23 cellular contexts compared by ENCODE assay signal in the genomic region with DNA sequence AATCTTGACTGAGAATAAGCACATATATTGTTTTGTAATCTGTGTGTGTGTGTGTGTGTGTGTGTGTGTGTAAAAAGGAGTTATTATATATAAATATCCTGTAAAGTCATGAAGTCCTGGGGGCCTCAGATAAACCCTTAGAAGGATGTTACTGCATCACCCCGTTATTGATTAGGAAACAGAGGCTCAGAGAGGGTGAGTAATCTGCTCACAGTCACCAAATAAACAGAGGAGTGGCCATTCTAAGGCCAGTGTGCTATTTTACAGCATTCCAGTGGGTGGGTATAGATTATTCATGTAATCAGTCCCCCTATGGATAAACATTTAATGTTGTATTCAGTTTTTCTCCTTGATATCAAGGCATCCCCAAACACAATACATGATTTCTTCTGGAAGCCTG.
DNase-seq lines count a peak whose midpoint lies in the region; ATAC-seq, FAIRE-seq and TF ChIP-seq lines count a peak whose summit lies in the region.
"Had no signal": no experiment of that assay in that cellular context is flagged by ENCODE, and none has a peak within 500 bp of the region (broad histone marks: within the 10 kb centered on the region; RNA-seq: fewer than 3 reads in every experiment).

No MANE protein-coding gene starts in this region.

- no peak overlapping the region for H3K27ac ChIP-seq in GM23248
- H3K27ac ChIP-seq in K562 (ENCODE audit: extremely low read depth, low read depth, low read length), result no peak overlapping the region
- peak overlapping the region; percentile 36 for H3K27ac ChIP-seq in hepatocyte
- H3K27ac ChIP-seq in heart right ventricle, result no peak overlapping the region
- no peak overlapping the region for H3K27ac ChIP-seq in gastroesophageal sphincter
- H3K27ac ChIP-seq: C4-2B, SK-N-MC had no signal

- H3K4me3 ChIP-seq in GM23248, result no peak overlapping the region
- no peak overlapping the region for H3K4me3 ChIP-seq in K562
- no peak overlapping the region for H3K4me3 ChIP-seq in hepatocyte
- no peak overlapping the region for H3K4me3 ChIP-seq in skeletal muscle satellite cell (ENCODE audit: low read length)
- H3K4me3 ChIP-seq in heart right ventricle, result no peak overlapping the region
- no peak overlapping the region for H3K4me3 ChIP-seq in gastroesophageal sphincter
- H3K4me3 ChIP-seq: SK-N-MC had no signal

- H3K9me1 ChIP-seq in K562 (ENCODE audit: control insufficient read depth, insufficient read depth, low read length), result no peaks in the 10 kb centered on the region

- no peak for TF ChIP-seq POLR2A in K562 (conservative IDR thresholded peaks at IDR 0.05)
- no peak for TF ChIP-seq POLR2A in gastroesophageal sphincter (IDR thresholded peaks at IDR 0.05)

- intact Hi-C loops in K562 (cut with micrococcal nuclease), result loop anchor here (1.0 to 10.0 kb wide), 7 partner anchors 20 to 1448 kb away; a partner anchor contains a TSS
- intact Hi-C loops in heart right ventricle (cut with DNase I), result loop anchor here in 9 of 10 donors (5.0 to 10.0 kb wide), 9 partner anchors 168 to 1450 kb away; no protein-coding TSS in a partner anchor

- H3K9me3 ChIP-seq in GM23248 (ENCODE audit: low read depth) (no peaks in the 10 kb centered on the region), K562 (replicated peaks; ENCODE audit: control insufficient read depth, insufficient read depth, low read depth, low read length) (no peaks in the 10 kb centered on the region), hepatocyte (ENCODE audit: low read depth) (no peaks in the 10 kb centered on the region), skeletal muscle satellite cell (replicated peaks; ENCODE audit: low read length) (no peaks in the 10 kb centered on the region), heart right ventricle (no peaks in the 10 kb centered on the region), gastroesophageal sphincter (no peaks in the 10 kb centered on the region)
- H3K9me3 ChIP-seq: Caco-2 had no signal

- H3K9ac ChIP-seq in GM23248 (no peak overlapping the region), K562 (ENCODE audit: insufficient read depth in 1 of 2, low read depth in 2 of 2, low read length in 2 of 2) (no peak overlapping the region), skeletal muscle satellite cell (ENCODE audit: low read depth, low read length) (peak overlapping the region; percentile 2)

- CTCF ChIA-PET in K562 (lab: Yijun Ruan, JAX; ENCODE audit: low intra/inter-chr PET ratio), result interaction anchor here (1.0 to 1.3 kb wide), 2 partner anchors 44 to 1455 kb away, joined by 3 to 4 read pairs; no protein-coding TSS in a partner anchor

- in situ Hi-C loops in GM23248 (cut with MboI), result loop anchor here (25.0 kb wide), 2 partner anchors 1238 to 1438 kb away; no protein-coding TSS in a partner anchor
- in situ Hi-C loops in K562 (cut with MboI), result loop anchor here (10.0 kb wide), 2 partner anchors 170 to 1440 kb away; no protein-coding TSS in a partner anchor

- POLR2A ChIA-PET in K562 (lab: Yijun Ruan, JAX), result interaction anchor here (0.7 to 1.8 kb wide), 7 partner anchors 11 to 1569 kb away, joined by 3 to 9 read pairs (median 3); no protein-coding TSS in a partner anchor

- H3K79me2 ChIP-seq in GM23248 (ENCODE audit: insufficient read depth) (no peaks in the 10 kb centered on the region), K562 (ENCODE audit: control insufficient read depth, insufficient read depth, low read length) (no peaks in the 10 kb centered on the region), hepatocyte (no peaks in the 10 kb centered on the region)

- WGBS in GM23248 (ENCODE audit: low coverage in 1 of 2, low lambda C conversion rate in 2 of 2, missing lambda C conversion rate in 2 of 2), 2 experiments, result 18 to 29% methylated on average over 1 of the region's 1 CpG
- WGBS in K562 (ENCODE audit: insufficient coverage, low coverage, missing lambda C conversion rate), result 5% methylated on average over 1 of the region's 1 CpG
- WGBS in hepatocyte (ENCODE audit: low lambda C conversion rate, missing lambda C conversion rate), result 44% methylated on average over 1 of the region's 1 CpG
- WGBS in heart right ventricle, 2 donors, result 63 to 68% methylated on average over 1 of the region's 1 CpG
- WGBS in gastroesophageal sphincter (ENCODE audit: low coverage in 1 of 2), 2 donors, result 43 to 50% methylated on average over 1 of the region's 1 CpG

- no peak for TF ChIP-seq CTCF in K562 (IDR thresholded peaks at IDR 0.05 in 2 of 3, conservative IDR thresholded peaks at IDR 0.05 in 1 of 3; ENCODE audit: insufficient read depth in 2 of 3, low read depth in 1 of 3, low read length in 3 of 3)
- no peak for TF ChIP-seq CTCF in hepatocyte (IDR thresholded peaks at IDR 0.05; ENCODE audit: poor library complexity)
- no peak for TF ChIP-seq CTCF in heart right ventricle (IDR thresholded peaks at IDR 0.05)
- TF ChIP-seq CTCF in gastroesophageal sphincter (IDR thresholded peaks at IDR 0.05), result no peak

- no TSS peak for BruUV-seq in K562 (replicated peaks; lab: Mats Ljungman, UMichigan)

- no peak for TF ChIP-seq EP300 in K562 (IDR thresholded peaks at IDR 0.05; ENCODE audit: low read length)
- TF ChIP-seq EP300 in gastroesophageal sphincter (IDR thresholded peaks at IDR 0.05), result no peak

- H3K27me3 ChIP-seq in GM23248 (replicated peaks; ENCODE audit: insufficient read depth) (no peaks in the 10 kb centered on the region), K562 (ENCODE audit: control insufficient read depth in 2 of 2, insufficient read depth in 2 of 2, low read length in 2 of 2) (peaks cover 10 to 24% of the 10 kb centered on the region in 2 experiments; a peak in 4 of 5 replicates), hepatocyte (no peaks in the 10 kb centered on the region), skeletal muscle satellite cell (ENCODE audit: control insufficient read depth, insufficient read depth, low read length) (no peaks in the 10 kb centered on the region), heart right ventricle (peaks cover 0 to 4% (median 0%) of the 10 kb centered on the region in 7 donors), gastroesophageal sphincter (peaks cover 10% of the 10 kb centered on the region)

- no peak overlapping the region for H2AFZ ChIP-seq in GM23248
- H2AFZ ChIP-seq in K562 (ENCODE audit: low read depth, low read length), result 0 out of 2 replicates have a peak overlapping the region, but pooled peaks have one; percentile 27
- no peak overlapping the region for H2AFZ ChIP-seq in hepatocyte

- H3F3A ChIP-seq in GM23248 (ENCODE audit: insufficient read depth), result no peaks in the 10 kb centered on the region

- TF ChIP-seq RAD21 in K562 (CRISPR knock-in tag; conservative IDR thresholded peaks at IDR 0.05 in 1 of 2, IDR thresholded peaks at IDR 0.05 in 1 of 2), result no peak

- peak; percentile 24 for DNase-seq in GM23248
- DNase-seq in K562 (ENCODE audit: extremely low read depth in 1 of 4, low spot score in 3 of 4), result no peak
- no peak for DNase-seq in hepatocyte (ENCODE audit: low spot score)
- DNase-seq in heart right ventricle, result no peak
- DNase-seq in GM19238 (ENCODE audit: insufficient read length, low spot score), result no peak
- DNase-seq: Caco-2; CD8-positive, alpha-beta T cell; DMS79 treated with DMSO at 0.1 percent for 48 hours; MV-4-11; NCI-H1105 treated with DMSO at 0.1 percent for 48 hours; NCI-H146; NCI-H2029 treated with DMSO at 0.1 percent for 48 hours; NCI-H2227 treated with DMSO at 0.1 percent for 48 hours; NCI-H526 treated with DMSO at 0.1 percent for 48 hours; SIG-M5 had no signal

- no peaks in the 10 kb centered on the region for H3K36me3 ChIP-seq in GM23248 (ENCODE audit: low read depth)
- no peaks in the 10 kb centered on the region for H3K36me3 ChIP-seq in K562 (ENCODE audit: control insufficient read depth, insufficient read depth, low read length)
- H3K36me3 ChIP-seq in hepatocyte (replicated peaks; ENCODE audit: insufficient read depth, low read depth), result no peaks in the 10 kb centered on the region
- no peaks in the 10 kb centered on the region for H3K36me3 ChIP-seq in skeletal muscle satellite cell (ENCODE audit: insufficient read depth, low read length)
- no peaks in the 10 kb centered on the region for H3K36me3 ChIP-seq in heart right ventricle
- H3K36me3 ChIP-seq in gastroesophageal sphincter, result no peaks in the 10 kb centered on the region

- no peaks in the 10 kb centered on the region for H4K20me1 ChIP-seq in GM23248 (ENCODE audit: insufficient read depth)
- H4K20me1 ChIP-seq in K562 (replicated peaks; ENCODE audit: control insufficient read depth, insufficient read depth, low read length), result no peaks in the 10 kb centered on the region
- no peaks in the 10 kb centered on the region for H4K20me1 ChIP-seq in hepatocyte (ENCODE audit: insufficient read depth, poor library complexity, severe bottlenecking)

- H3K9me2 ChIP-seq in GM23248 (ENCODE audit: insufficient read depth), result no peaks in the 10 kb centered on the region
- no peaks in the 10 kb centered on the region for H3K9me2 ChIP-seq in hepatocyte (replicated peaks; ENCODE audit: insufficient read depth)

- H3K4me1 ChIP-seq in GM23248 (ENCODE audit: insufficient read depth) (no peaks in the 10 kb centered on the region), K562 (replicated peaks in 1 of 2; ENCODE audit: control insufficient read depth in 2 of 2, insufficient read depth in 2 of 2, low read length in 2 of 2) (peaks cover 45 to 55% of the 10 kb centered on the region in 2 experiments), hepatocyte (ENCODE audit: insufficient read depth) (peaks cover 11% of the 10 kb centered on the region), skeletal muscle satellite cell (ENCODE audit: control insufficient read depth, insufficient read depth, low read length) (peaks cover 19% of the 10 kb centered on the region), heart right ventricle (peaks cover 6 to 36% (median 18%) of the 10 kb centered on the region in 9 donors), gastroesophageal sphincter (peaks cover 0 to 10% (median 3%) of the 10 kb centered on the region in 3 donors)

- FAIRE-seq in K562 (lab: Jason Lieb, UNC), result no peak
- FAIRE-seq: GM12892, GM19239, H54, HepG2 had no signal

- H3K4me2 ChIP-seq in GM23248 (ENCODE audit: unreplicated experiment) (no peak overlapping the region), K562 (ENCODE audit: insufficient read depth, low read length) (no peak overlapping the region), hepatocyte (no peak overlapping the region), skeletal muscle satellite cell (ENCODE audit: low read length) (peak overlapping the region; percentile 28)

- ATAC-seq in K562 (no peak), heart right ventricle (no peak), gastroesophageal sphincter (no peak)
- ATAC-seq: CD8-positive, alpha-beta T cell; HepG2 had no signal

TF ChIP-seq in K562, 482 proteins besides CTCF, POLR2A, EP300 and RAD21 (continues in another document):
- TF ChIP-seq LCOR (CRISPR knock-in tag; IDR thresholded peaks at IDR 0.05), result no peak
- no peak for TF ChIP-seq SIN3B (IDR thresholded peaks at IDR 0.05; ENCODE audit: low read depth)
- no peak for TF ChIP-seq PTTG1 (tag; IDR thresholded peaks at IDR 0.05; ENCODE audit: low read depth)
- TF ChIP-seq, protein P1, sequence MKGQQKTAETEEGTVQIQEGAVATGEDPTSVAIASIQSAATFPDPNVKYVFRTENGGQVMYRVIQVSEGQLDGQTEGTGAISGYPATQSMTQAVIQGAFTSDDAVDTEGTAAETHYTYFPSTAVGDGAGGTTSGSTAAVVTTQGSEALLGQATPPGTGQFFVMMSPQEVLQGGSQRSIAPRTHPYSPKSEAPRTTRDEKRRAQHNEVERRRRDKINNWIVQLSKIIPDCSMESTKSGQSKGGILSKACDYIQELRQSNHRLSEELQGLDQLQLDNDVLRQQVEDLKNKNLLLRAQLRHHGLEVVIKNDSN (CRISPR knock-in tag; IDR thresholded peaks at IDR 0.05), result no peak
